ENCODE assay signal across 22 cellular contexts in the genomic region with DNA sequence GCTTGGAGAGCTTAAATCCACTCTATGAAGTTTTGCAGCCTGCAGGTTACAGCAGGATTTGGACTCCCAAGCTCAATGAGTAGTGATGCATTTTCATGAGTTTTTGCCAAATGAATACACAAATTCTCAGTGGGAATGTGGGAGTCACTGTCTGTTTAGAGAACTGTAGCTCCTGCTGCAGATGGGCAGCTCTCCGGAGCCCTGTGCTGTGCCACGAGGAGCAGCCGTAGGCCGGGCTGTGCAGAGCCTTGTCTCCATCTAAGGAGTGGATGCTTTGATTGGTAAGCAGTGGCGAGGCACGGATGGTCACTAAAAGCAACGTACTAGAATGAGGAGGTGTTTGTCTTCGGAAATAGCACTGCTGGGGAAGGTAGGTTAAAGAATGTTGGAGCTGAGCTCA.
DNase-seq lines count a peak whose midpoint lies in the region; ATAC-seq, FAIRE-seq and TF ChIP-seq lines count a peak whose summit lies in the region.
"Had no signal": no experiment of that assay in that cellular context is flagged by ENCODE, and none has a peak within 500 bp of the region (broad histone marks: within the 10 kb centered on the region; RNA-seq: fewer than 3 reads in every experiment).

No MANE protein-coding gene starts in this region.

- intact Hi-C loops in CD8-positive, alpha-beta T cell (cut with DNase I, micrococcal nuclease): no loop called here

- ATAC-seq in CD8-positive, alpha-beta T cell: no peak
- ATAC-seq: Panc1 had no signal

- 85 to 88% methylated on average over 8 of the region's 8 CpGs for WGBS in tibial nerve, 2 donors

- no peak for DNase-seq in CD8-positive, alpha-beta T cell
- DNase-seq in superior temporal gyrus (ENCODE audit: extremely low spot score) (peak; percentile 54), GM12891 (ENCODE audit: insufficient read length, low spot score) (no peak), tibial nerve (ENCODE audit: low spot score in 2 of 2) (no peak)
- no peak for DNase-seq in activated CD4-positive, alpha-beta T cell treated with anti-CD3 and anti-CD28 coated beads for 1 hour
- DNase-seq: KBM-7; NCI-H1092; NCI-H1436 treated with DMSO at 0.1 percent for 48 hours; NCI-H2029; NCI-H345; NCI-H524; NCI-H774; NK-92 treated with Interleukin-12 subunit alpha and Interleukin-12 subunit beta, amount 100 ng/mL, for 24 hours; SIG-M5; SK-N-SH had no signal

- no peak overlapping the region for H3K4me3 Mint-ChIP-seq in CD8-positive, alpha-beta T cell
- H3K4me3 Mint-ChIP-seq: B cell, CD14-positive monocyte had no signal

- H3K36me3 ChIP-seq in CD8-positive, alpha-beta T cell (ENCODE audit: insufficient read depth, low read length): peaks cover 8% of the 10 kb centered on the region
- H3K36me3 ChIP-seq in tibial nerve: peaks cover 0 to 44% (median 6%) of the 10 kb centered on the region in 3 donors
- H3K36me3 ChIP-seq: HAP-1 had no signal

- no peaks in the 10 kb centered on the region for H3K4me1 ChIP-seq in CD8-positive, alpha-beta T cell (ENCODE audit: insufficient read depth, low read length)
- H3K4me1 ChIP-seq in tibial nerve: no peaks in the 10 kb centered on the region
- H3K4me1 ChIP-seq: HAP-1 had no signal

- no peak for FAIRE-seq in GM12891 (lab: Jason Lieb, UNC)
- FAIRE-seq: A204.1 had no signal

- no peaks in the 10 kb centered on the region for H3K9me3 Mint-ChIP-seq in CD8-positive, alpha-beta T cell
- H3K9me3 Mint-ChIP-seq: CD14-positive monocyte had no signal

- H3K4me1 Mint-ChIP-seq in CD8-positive, alpha-beta T cell (ENCODE audit: low read depth): no peaks in the 10 kb centered on the region
- H3K4me1 Mint-ChIP-seq: B cell, CD14-positive monocyte had no signal

- H3K27me3 ChIP-seq in CD8-positive, alpha-beta T cell (ENCODE audit: insufficient read depth, low read length): no peaks in the 10 kb centered on the region
- no peaks in the 10 kb centered on the region for H3K27me3 ChIP-seq in layer of hippocampus (ENCODE audit: control insufficient read depth, insufficient read depth, low read length)
- H3K27me3 ChIP-seq in tibial nerve: no peaks in the 10 kb centered on the region

- H3K36me3 Mint-ChIP-seq in CD8-positive, alpha-beta T cell: peaks cover 72% of the 10 kb centered on the region

- peak overlapping the region; percentile 2 for H3K27ac Mint-ChIP-seq in CD8-positive, alpha-beta T cell
- H3K27ac Mint-ChIP-seq: B cell had no signal

- no peak for TF ChIP-seq CTCF in CD8-positive, alpha-beta T cell (IDR thresholded peaks at IDR 0.05)
- TF ChIP-seq CTCF in tibial nerve (IDR thresholded peaks at IDR 0.05): no peak

- TF ChIP-seq EP300 in tibial nerve (IDR thresholded peaks at IDR 0.05): no peak

- H3K27me3 Mint-ChIP-seq in CD8-positive, alpha-beta T cell (ENCODE audit: low read depth): no peaks in the 10 kb centered on the region
- H3K27me3 Mint-ChIP-seq: B cell had no signal

- POLR2A ChIA-PET in CD8-positive, alpha-beta T cell (lab: Charles Lee): no interaction called here

- no peak overlapping the region for H3K27ac ChIP-seq in CD8-positive, alpha-beta T cell (ENCODE audit: low read depth, low read length)
- H3K27ac ChIP-seq in angular gyrus (ENCODE audit: low read depth, low read length) (peak overlapping the region; percentile 51), layer of hippocampus (ENCODE audit: low read depth, low read length) (peak overlapping the region; percentile 13), tibial nerve (no peak overlapping the region)

- CTCF ChIA-PET in CD8-positive, alpha-beta T cell (lab: Charles Lee): no interaction called here

- no peak overlapping the region for H3K4me3 ChIP-seq in CD8-positive, alpha-beta T cell (ENCODE audit: low read depth, low read length)
- H3K4me3 ChIP-seq in tibial nerve: no peak overlapping the region
- H3K4me3 ChIP-seq: HAP-1 had no signal

- TF ChIP-seq POLR2A in GM12891 (IDR thresholded peaks at IDR 0.05; ENCODE audit: low read depth, low read length) (no peak), tibial nerve (IDR thresholded peaks at IDR 0.05) (no peak)

- H3K9me3 ChIP-seq in CD8-positive, alpha-beta T cell (ENCODE audit: low read length): no peaks in the 10 kb centered on the region
- no peaks in the 10 kb centered on the region for H3K9me3 ChIP-seq in tibial nerve
- H3K9me3 ChIP-seq: HAP-1, SK-N-SH had no signal

TF ChIP-seq in GM12891, 5 proteins besides CTCF, POLR2A, EP300 and RAD21:
- TF ChIP-seq POLR2AphosphoS5 (IDR thresholded peaks at IDR 0.05; ENCODE audit: low read depth, low read length): no peak
- TF ChIP-seq PAX5 (IDR thresholded peaks at IDR 0.05; ENCODE audit: insufficient read depth, low read length, severe bottlenecking): no peak
- no peak for TF ChIP-seq SPI1 (IDR thresholded peaks at IDR 0.05; ENCODE audit: low read depth, low read length)
- TF ChIP-seq TAF1 (IDR thresholded peaks at IDR 0.05; ENCODE audit: low read depth, low read length): no peak
- no peak for TF ChIP-seq POU2F2 (IDR thresholded peaks at IDR 0.05; ENCODE audit: low read depth, low read length)
TF ChIP-seq in GM12891: peak in this region for 0.

Comparison
In these comparisons a context has a peak if more than half of its experiments do, and no peak if none do; other contexts are left out.
1. H3K27ac ChIP-seq: peak in angular gyrus (single experiment) and layer of hippocampus (single experiment); none in CD8-positive, alpha-beta T cell (single experiment) and tibial nerve (0 of 4).